In the genomic region with DNA sequence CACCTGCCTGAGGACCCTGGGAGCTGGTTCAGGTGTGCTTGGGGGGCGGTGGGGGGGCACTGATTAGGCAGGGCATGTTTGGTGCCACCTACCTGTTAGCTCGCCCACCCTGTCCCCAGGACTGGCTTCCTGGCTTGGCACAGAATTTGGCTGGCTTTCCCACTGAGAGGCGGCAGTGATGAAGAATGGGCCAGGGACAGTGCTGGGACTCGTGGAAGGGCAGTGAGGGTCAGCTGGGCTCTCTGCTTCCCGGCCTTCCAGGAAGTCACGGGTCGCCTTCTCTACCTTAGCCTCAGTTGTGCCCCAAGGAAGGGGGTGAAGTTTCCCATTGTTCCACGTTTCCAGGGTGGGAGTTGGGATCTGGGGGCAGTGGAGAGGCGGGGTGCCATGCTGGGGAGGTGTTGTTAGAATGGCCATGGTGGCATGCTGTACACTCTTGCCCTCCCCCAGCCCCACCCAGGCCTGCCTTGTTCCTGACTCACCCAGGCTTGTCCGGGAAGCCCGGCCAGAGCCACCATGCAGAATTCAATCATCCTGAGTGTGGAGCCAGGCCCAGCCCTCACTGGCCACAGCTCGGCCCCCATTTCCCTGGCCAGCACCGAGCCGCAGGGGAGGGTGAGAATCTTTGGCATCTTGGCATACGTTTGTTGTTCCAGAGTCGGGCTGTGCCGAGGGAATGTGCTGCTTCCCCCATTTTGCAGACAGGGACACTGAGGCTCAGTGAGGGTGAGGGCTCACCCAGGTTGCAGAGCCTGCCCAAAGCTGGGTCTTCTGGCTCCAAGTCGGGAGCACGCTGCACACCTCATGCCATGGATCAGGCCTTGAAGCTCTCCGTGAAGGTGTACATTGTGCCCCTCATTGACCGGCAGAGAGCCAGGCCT, we compare ENCODE assay signal across 1 cellular context.
TF ChIP-seq lines count a peak whose summit lies in the region.

No MANE protein-coding gene starts in this region.

TF ChIP-seq in IMR-90, 13 proteins besides CTCF, POLR2A, EP300 and RAD21:
- TF ChIP-seq MXI1 (IDR thresholded peaks at IDR 0.05; ENCODE audit: borderline replicate concordance, low read depth, low read length), result no peak
- TF ChIP-seq BHLHE40 (IDR thresholded peaks at IDR 0.05; ENCODE audit: low read depth, low read length), result no peak
- TF ChIP-seq FOS (IDR thresholded peaks at IDR 0.05; ENCODE audit: low read depth, low read length), result no peak
- no peak for TF ChIP-seq USF2 (IDR thresholded peaks at IDR 0.05; ENCODE audit: low read depth, low read length)
- no peak for TF ChIP-seq CEBPB (IDR thresholded peaks at IDR 0.05; ENCODE audit: low read depth, low read length)
- TF ChIP-seq RCOR1 (IDR thresholded peaks at IDR 0.05; ENCODE audit: insufficient replicate concordance, low read length), result no peak
- TF ChIP-seq SMC3 (IDR thresholded peaks at IDR 0.05; ENCODE audit: low read depth, low read length), result no peak
- no peak for TF ChIP-seq MAFK (IDR thresholded peaks at IDR 0.05; ENCODE audit: low read depth, low read length)
- no peak for TF ChIP-seq NFE2L2 (IDR thresholded peaks at IDR 0.05; ENCODE audit: low read depth, low read length)
- no peak for TF ChIP-seq MAZ (IDR thresholded peaks at IDR 0.05; ENCODE audit: borderline replicate concordance, low read depth, low read length)
- no peak for TF ChIP-seq CHD1 (IDR thresholded peaks at IDR 0.05; ENCODE audit: low read depth, low read length)
- no peak for TF ChIP-seq RFX5 (IDR thresholded peaks at IDR 0.05; ENCODE audit: low read depth, low read length)
- no peak for TF ChIP-seq ELK1 (IDR thresholded peaks at IDR 0.05; ENCODE audit: borderline replicate concordance, low read depth, low read length)
